In the genomic region with DNA sequence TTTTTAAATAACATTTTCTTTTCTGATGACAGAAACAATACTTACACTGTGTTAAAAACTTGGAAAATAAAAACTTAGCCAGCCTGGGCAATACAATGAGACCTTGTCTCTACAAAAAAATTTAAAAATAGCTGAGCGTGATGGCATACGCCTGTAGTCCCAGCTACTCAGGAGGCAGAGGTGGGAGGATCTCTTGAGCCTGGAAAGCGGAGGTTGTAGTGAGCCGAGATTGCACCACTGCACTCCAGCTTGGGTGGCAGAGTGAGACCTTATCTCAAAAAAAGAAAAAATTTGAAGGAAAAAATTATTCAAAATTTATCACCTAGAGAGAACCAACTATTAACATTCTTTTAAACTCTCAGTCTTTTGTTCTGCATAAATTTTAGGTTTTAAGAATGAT, we compare ENCODE assay signal across 27 cellular contexts.
"Had no signal": no experiment of that assay in that cellular context is flagged by ENCODE, and none has a peak within 500 bp of the region (broad histone marks: within the 10 kb centered on the region; RNA-seq: fewer than 3 reads in every experiment).

No MANE protein-coding gene starts in this region.

- H3K9me3 Mint-ChIP-seq: natural killer cell; nephron; neural progenitor cell; stimulated activated effector memory CD8-positive, alpha-beta T cell treated with anti-CD3 and anti-CD28 coated beads, Interleukin-12 subunit alpha, Interleukin-12 subunit beta, amount 100 ng/mL, for 72 hours; type B pancreatic cell had no signal

- H3K27ac ChIP-seq: neural progenitor cell, ovary, parathyroid adenoma, psoas muscle, right lobe of liver, sigmoid colon, stomach, tibial artery, transverse colon, upper lobe of right lung, uterus had no signal

- H3K27me3 Mint-ChIP-seq: stimulated activated naive B cell treated with anti-CD40 and anti-IgM and Interleukin-4, amounts not matched to agents 10 μg/mL and 1 μg/mL and 100 μg/mL, for 72 hours; stimulated activated naive CD8-positive, alpha-beta T cell treated with anti-CD3 and anti-CD28 coated beads, Interleukin-15, Interleukin-2, amounts not matched to agents 100 ng/mL and 50 ng/mL, for 24 hours had no signal

- H3K27ac Mint-ChIP-seq: nephron; neural progenitor cell; progenitor cell of endocrine pancreas; stimulated activated effector memory CD8-positive, alpha-beta T cell treated with anti-CD3 and anti-CD28 coated beads, Interleukin-12 subunit alpha, Interleukin-12 subunit beta, amount 100 ng/mL, for 72 hours; stimulated activated naive B cell treated with anti-CD40 and anti-IgM and Interleukin-4, amounts not matched to agents 10 μg/mL and 1 μg/mL and 100 μg/mL, for 72 hours; stimulated activated naive CD8-positive, alpha-beta T cell treated with anti-CD3 and anti-CD28 coated beads, Interleukin-15, Interleukin-2, amounts not matched to agents 100 ng/mL and 50 ng/mL, for 24 hours; type B pancreatic cell had no signal

- H3K4me3 Mint-ChIP-seq: natural killer cell; nephron; neural progenitor cell; stimulated activated effector memory CD8-positive, alpha-beta T cell treated with anti-CD3 and anti-CD28 coated beads, Interleukin-12 subunit alpha, Interleukin-12 subunit beta, amount 100 ng/mL, for 72 hours; stimulated activated naive B cell treated with anti-CD40 and anti-IgM and Interleukin-4, amounts not matched to agents 10 μg/mL and 1 μg/mL and 100 μg/mL, for 72 hours; stimulated activated naive CD8-positive, alpha-beta T cell treated with anti-CD3 and anti-CD28 coated beads, Interleukin-15, Interleukin-2, amounts not matched to agents 100 ng/mL and 50 ng/mL, for 24 hours; type B pancreatic cell had no signal

- H3K4me1 Mint-ChIP-seq: neural progenitor cell; stimulated activated naive B cell treated with anti-CD40 and anti-IgM and Interleukin-4, amounts not matched to agents 10 μg/mL and 1 μg/mL and 100 μg/mL, for 72 hours had no signal

- DNase-seq: natural killer cell; occipital lobe; ovary; posterior cingulate gyrus; psoas muscle; right cardiac atrium; right lobe of liver; sigmoid colon; small intestine; stimulated activated CD4-positive, alpha-beta T cell treated with anti-CD3 and anti-CD28 coated beads, Interleukin-15, amount 100 ng/mL, for 24 hours; stimulated activated CD4-positive, alpha-beta T cell treated with anti-CD3 and anti-CD28 coated beads, Interleukin-2, amount 100 ng/mL, for 24 hours; stimulated activated CD4-positive, alpha-beta T cell treated with anti-CD3 and anti-CD28 coated beads, Interleukin-2, amount 100 ng/mL, for 48 hours; stimulated activated CD4-positive, alpha-beta T cell treated with anti-CD3 and anti-CD28 coated beads, Interleukin-4, amount 100 ng/mL, for 24 hours; stimulated activated naive B cell treated with anti-CD40 and anti-IgM and Interleukin-4, amounts not matched to agents 10 μg/mL and 1 μg/mL and 100 μg/mL, for 72 hours; stimulated activated naive CD4-positive, alpha-beta T cell treated with Interleukin-2 at 50 U/mL for 16 hours; stomach; tibial artery; transverse colon; upper lobe of right lung; uterus had no signal
